ENCODE assay signal across 28 cellular contexts in the genomic region with DNA sequence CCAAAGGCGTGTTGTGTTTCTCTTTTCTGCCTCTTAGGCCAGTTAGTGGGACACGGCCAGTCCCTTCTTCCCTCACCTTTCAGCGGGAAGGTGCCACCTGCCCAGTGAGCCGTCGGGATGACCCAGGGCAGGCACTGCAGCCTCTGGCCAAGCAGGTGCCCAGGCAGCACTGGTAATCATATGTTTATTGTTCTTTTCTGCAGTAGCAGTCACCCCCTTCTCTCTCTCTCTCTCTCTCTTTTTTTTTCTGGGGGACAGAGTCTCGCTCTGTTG. TPM values are rescaled to one million over a fixed set of nuclear protein-coding genes. Genes with fewer than 3 reads are reported as not detected.
DNase-seq lines count a peak whose midpoint lies in the region; ATAC-seq and TF ChIP-seq lines count a peak whose summit lies in the region.
"Had no signal": no experiment of that assay in that cellular context is flagged by ENCODE, and none has a peak within 500 bp of the region (broad histone marks: within the 10 kb centered on the region; RNA-seq: fewer than 3 reads in every experiment).

No MANE protein-coding gene starts in this region.

- H3K36me3 ChIP-seq in WERI-Rb-1, result no peaks in the 10 kb centered on the region
- H3K36me3 ChIP-seq: HAP-1 had no signal

- peak; percentile 10 for DNase-seq in D341Med (ENCODE audit: low spot score)
- DNase-seq in WERI-Rb-1, result peak; percentile 4
- peak; percentile 31 for DNase-seq in left lobe of liver (ENCODE audit: low spot score)
- peak; percentile 55 for DNase-seq in posterior vena cava (ENCODE audit: low spot score)
- no peak for DNase-seq in middle frontal gyrus (ENCODE audit: extremely low spot score, low spot score)
- DNase-seq in T1000 (lab: John Stamatoyannopoulos, UW), result no peak
- DNase-seq: CD8-positive, alpha-beta memory T cell; DMS79 treated with DMSO at 0.1 percent for 48 hours; GF-D8; HFFc6; IMR-90; KG1; NCI-H1048; NCI-H1417; NCI-H1694; NCI-H2029 treated with DMSO at 0.1 percent for 48 hours; NCI-H446 treated with DMSO at 0.1 percent for 48 hours; NCI-H526; PC-9; SHP77 had no signal

- H3K27ac ChIP-seq in WERI-Rb-1, result no peak overlapping the region
- H3K27ac ChIP-seq: C4-2B, PC-9 had no signal

- peaks cover 11% of the 10 kb centered on the region for H3K9me3 ChIP-seq in WERI-Rb-1 (ENCODE audit: severe bottlenecking)
- H3K9me3 ChIP-seq: HAP-1 had no signal

- no peak overlapping the region for H3K4me3 ChIP-seq in WERI-Rb-1 (ENCODE audit: low read depth, low read length)
- H3K4me3 ChIP-seq: GM23338, HAP-1, PC-9 had no signal

- no peak for TF ChIP-seq CTCF in WERI-Rb-1 (IDR thresholded peaks at IDR 0.05; ENCODE audit: low read depth, low read length)

- no peak for ATAC-seq in left lobe of liver
- no peak for ATAC-seq in HG03175 (IDR thresholded peaks at IDR 0.05; ENCODE audit: unreplicated experiment)
- ATAC-seq: GM23338 had no signal

- intact Hi-C loops in posterior vena cava (cut with DNase I), result no loop called here

- H3K27me3 ChIP-seq in WERI-Rb-1 (ENCODE audit: insufficient read depth, low read depth, severe bottlenecking), result no peaks in the 10 kb centered on the region

RNA-seq across cellular contexts. Expression of a gene that starts 38.2 kb away (rescaled TPM):
- total RNA-seq in left lobe of liver, result not detected
- not detected for total RNA-seq in posterior vena cava
- total RNA-seq: A673; B cell; CD8-positive, alpha-beta memory T cell; GM23338; HFFc6; IMR-90; PC-9; RPMI7951; SK-MEL-5 had no signal

Comparison
In these comparisons a context has a peak if more than half of its experiments do, and no peak if none do; other contexts are left out.
1. DNase-seq: peak in D341Med (single experiment), WERI-Rb-1 (single experiment), left lobe of liver (single experiment) and posterior vena cava (single experiment); none in middle frontal gyrus (single experiment) and T1000 (single experiment).